ENCODE assay signal across 14 cellular contexts in the genomic region with DNA sequence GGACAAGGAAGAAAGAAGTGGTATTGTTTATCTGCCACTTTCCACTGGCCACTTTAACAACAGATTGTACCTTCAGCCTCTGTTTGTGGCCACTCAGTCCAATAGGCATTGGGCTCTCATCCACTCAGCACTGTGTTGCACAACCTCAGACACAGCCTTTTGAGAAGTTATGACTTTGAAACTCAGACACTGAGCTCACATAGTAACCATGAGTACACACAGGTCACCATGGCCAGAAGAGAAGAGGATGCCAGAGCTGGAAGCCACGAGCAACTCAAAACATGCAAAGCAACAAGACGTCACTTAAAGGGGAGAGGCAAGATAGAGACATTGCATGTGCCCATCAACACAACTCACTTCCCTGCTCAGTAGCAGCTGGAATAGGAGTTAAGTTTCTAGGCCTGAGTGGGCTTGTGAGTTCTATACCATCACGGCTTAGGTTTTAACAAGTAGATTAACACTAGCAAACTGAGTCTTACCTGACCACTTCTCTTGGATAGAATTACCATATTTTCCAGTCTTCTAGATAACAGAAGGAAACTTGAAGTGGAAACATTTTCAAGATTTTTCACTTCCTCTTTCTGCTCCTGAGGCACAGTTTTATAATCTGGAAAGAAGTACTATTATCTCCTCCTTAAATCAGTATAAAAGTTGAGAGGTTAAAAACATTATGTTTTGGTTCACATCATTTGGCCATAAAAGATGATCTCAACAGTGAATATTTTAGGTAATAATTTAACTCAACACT.
DNase-seq lines count a peak whose midpoint lies in the region; ATAC-seq and TF ChIP-seq lines count a peak whose summit lies in the region.
"Had no signal": no experiment of that assay in that cellular context is flagged by ENCODE, and none has a peak within 500 bp of the region (broad histone marks: within the 10 kb centered on the region; RNA-seq: fewer than 3 reads in every experiment).

No MANE protein-coding gene starts in this region.

- no peaks in the 10 kb centered on the region for H3K27me3 ChIP-seq in rectal smooth muscle tissue (ENCODE audit: control insufficient read depth, insufficient read depth, low read length)
- H3K27me3 ChIP-seq: SJCRH30 had no signal

- H3K4me1 Mint-ChIP-seq in mesothelial cell of epicardium: no peaks in the 10 kb centered on the region

- no peaks in the 10 kb centered on the region for H3K27me3 Mint-ChIP-seq in mesothelial cell of epicardium (ENCODE audit: low read depth)
- H3K27me3 Mint-ChIP-seq: type B pancreatic cell had no signal

- peaks cover 26% of the 10 kb centered on the region for H3K9me3 Mint-ChIP-seq in mesothelial cell of epicardium
- H3K9me3 Mint-ChIP-seq: type B pancreatic cell had no signal

- peak overlapping the region; percentile 65 for H3K27ac ChIP-seq in rectal smooth muscle tissue (ENCODE audit: low read depth, low read length)
- H3K27ac ChIP-seq: SJCRH30 had no signal

- peaks cover 10% of the 10 kb centered on the region for H3K36me3 Mint-ChIP-seq in mesothelial cell of epicardium
- H3K36me3 Mint-ChIP-seq: type B pancreatic cell had no signal

- TF ChIP-seq CTCF in choroid plexus epithelial cell (conservative IDR thresholded peaks at IDR 0.05; ENCODE audit: low read depth, low read length): no peak
- no peak for TF ChIP-seq CTCF in mesothelial cell of epicardium (IDR thresholded peaks at IDR 0.05; ENCODE audit: unreplicated experiment)

- no peak for ATAC-seq in HG03108 (IDR thresholded peaks at IDR 0.05; ENCODE audit: unreplicated experiment)

- H3K4me3 Mint-ChIP-seq in mesothelial cell of epicardium: no peak overlapping the region
- H3K4me3 Mint-ChIP-seq: type B pancreatic cell had no signal

- no peak overlapping the region for H3K4me3 ChIP-seq in choroid plexus epithelial cell (ENCODE audit: low read depth, low read length)
- no peak overlapping the region for H3K4me3 ChIP-seq in rectal smooth muscle tissue (ENCODE audit: low read length)
- H3K4me3 ChIP-seq: SJCRH30 had no signal

- DNase-seq in GM03348 (ENCODE audit: low spot score) (peak; percentile 56), Kasumi-1 (lab: John Stamatoyannopoulos, UW) (peak; percentile 12 to 26), choroid plexus epithelial cell (ENCODE audit: low read depth) (peak; percentile 70), mesothelial cell of epicardium (ENCODE audit: low spot score in 2 of 2, unreplicated experiment in 2 of 2) (no peak), GDM1 (lab: John Stamatoyannopoulos, UW) (no peak)
- no peak for DNase-seq in stimulated activated naive CD4-positive, alpha-beta T cell (lab: John Stamatoyannopoulos, UW)
- DNase-seq: Caco-2; central memory CD4-positive, alpha-beta T cell; H7; NCI-H2081 treated with DMSO at 0.1 percent for 48 hours; SJCRH30 had no signal

- H3K9ac ChIP-seq in rectal smooth muscle tissue (ENCODE audit: low read length): no peak overlapping the region

- H3K36me3 ChIP-seq in rectal smooth muscle tissue (ENCODE audit: control insufficient read depth, insufficient read depth, low read length): no peaks in the 10 kb centered on the region
- H3K36me3 ChIP-seq: SJCRH30 had no signal

- H3K4me1 ChIP-seq in rectal smooth muscle tissue (ENCODE audit: control insufficient read depth, insufficient read depth, low read length): peaks cover 7% of the 10 kb centered on the region
- H3K4me1 ChIP-seq: Caco-2, SJCRH30 had no signal

- H3K27ac Mint-ChIP-seq in mesothelial cell of epicardium: no peak overlapping the region
- H3K27ac Mint-ChIP-seq: type B pancreatic cell had no signal

Comparison
In these comparisons a context has a peak if more than half of its experiments do, and no peak if none do; other contexts are left out.
1. DNase-seq: peak in GM03348 (single experiment), Kasumi-1 (2 of 2) and choroid plexus epithelial cell (single experiment); none in mesothelial cell of epicardium (0 of 2), stimulated activated naive CD4-positive, alpha-beta T cell (0 of 6) and GDM1 (single experiment).